Comparison of ENCODE assay signal across 1 cellular context in genomic region chr1:150464422-150464826, GRCh38.
TF ChIP-seq lines count a peak whose summit lies in the region.

No MANE protein-coding gene starts in this region.

TF ChIP-seq in IMR-90, 13 proteins besides CTCF, POLR2A, EP300 and RAD21:
- TF ChIP-seq USF2 (IDR thresholded peaks at IDR 0.05; ENCODE audit: low read depth, low read length) (no peak), BHLHE40 (IDR thresholded peaks at IDR 0.05; ENCODE audit: low read depth, low read length) (no peak), MXI1 (IDR thresholded peaks at IDR 0.05; ENCODE audit: borderline replicate concordance, low read depth, low read length) (no peak), SMC3 (IDR thresholded peaks at IDR 0.05; ENCODE audit: low read depth, low read length) (peak; percentile 81)
